In the genomic region with DNA sequence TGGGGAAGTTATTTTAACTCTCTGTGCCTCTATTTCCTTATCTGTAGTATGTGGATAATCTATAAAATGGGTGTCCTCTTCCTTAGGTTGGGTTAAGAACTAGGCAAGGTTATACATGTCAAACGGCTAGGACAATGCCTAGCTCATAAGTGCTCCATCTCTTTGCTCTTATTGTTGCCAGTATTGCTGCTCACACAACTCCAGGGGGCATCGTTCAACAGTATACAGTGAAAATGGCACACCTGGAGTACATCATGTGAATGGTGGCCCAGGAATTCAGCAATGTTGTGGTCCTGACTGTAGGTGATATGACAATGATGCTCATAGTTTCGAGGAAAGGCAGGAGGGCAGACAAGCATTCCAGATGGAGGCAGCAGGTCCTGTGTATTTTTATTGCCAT, we compare ENCODE assay signal across 1 cellular context.
TF ChIP-seq lines count a peak whose summit lies in the region.

No MANE protein-coding gene starts in this region.

TF ChIP-seq in GM12878, 131 proteins besides CTCF, POLR2A, EP300 and RAD21 (continued from another document):
- TF ChIP-seq, protein P1, sequence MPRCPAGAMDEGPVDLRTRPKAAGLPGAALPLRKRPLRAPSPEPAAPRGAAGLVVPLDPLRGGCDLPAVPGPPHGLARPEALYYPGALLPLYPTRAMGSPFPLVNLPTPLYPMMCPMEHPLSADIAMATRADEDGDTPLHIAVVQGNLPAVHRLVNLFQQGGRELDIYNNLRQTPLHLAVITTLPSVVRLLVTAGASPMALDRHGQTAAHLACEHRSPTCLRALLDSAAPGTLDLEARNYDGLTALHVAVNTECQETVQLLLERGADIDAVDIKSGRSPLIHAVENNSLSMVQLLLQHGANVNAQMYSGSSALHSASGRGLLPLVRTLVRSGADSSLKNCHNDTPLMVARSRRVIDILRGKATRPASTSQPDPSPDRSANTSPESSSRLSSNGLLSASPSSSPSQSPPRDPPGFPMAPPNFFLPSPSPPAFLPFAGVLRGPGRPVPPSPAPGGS (IDR thresholded peaks at IDR 0.05; ENCODE audit: borderline replicate concordance, insufficient read depth, low read depth, low read length, poor library complexity, severe bottlenecking), result no peak
